Comparison of ENCODE assay signal across 8 cellular contexts in the genomic region with DNA sequence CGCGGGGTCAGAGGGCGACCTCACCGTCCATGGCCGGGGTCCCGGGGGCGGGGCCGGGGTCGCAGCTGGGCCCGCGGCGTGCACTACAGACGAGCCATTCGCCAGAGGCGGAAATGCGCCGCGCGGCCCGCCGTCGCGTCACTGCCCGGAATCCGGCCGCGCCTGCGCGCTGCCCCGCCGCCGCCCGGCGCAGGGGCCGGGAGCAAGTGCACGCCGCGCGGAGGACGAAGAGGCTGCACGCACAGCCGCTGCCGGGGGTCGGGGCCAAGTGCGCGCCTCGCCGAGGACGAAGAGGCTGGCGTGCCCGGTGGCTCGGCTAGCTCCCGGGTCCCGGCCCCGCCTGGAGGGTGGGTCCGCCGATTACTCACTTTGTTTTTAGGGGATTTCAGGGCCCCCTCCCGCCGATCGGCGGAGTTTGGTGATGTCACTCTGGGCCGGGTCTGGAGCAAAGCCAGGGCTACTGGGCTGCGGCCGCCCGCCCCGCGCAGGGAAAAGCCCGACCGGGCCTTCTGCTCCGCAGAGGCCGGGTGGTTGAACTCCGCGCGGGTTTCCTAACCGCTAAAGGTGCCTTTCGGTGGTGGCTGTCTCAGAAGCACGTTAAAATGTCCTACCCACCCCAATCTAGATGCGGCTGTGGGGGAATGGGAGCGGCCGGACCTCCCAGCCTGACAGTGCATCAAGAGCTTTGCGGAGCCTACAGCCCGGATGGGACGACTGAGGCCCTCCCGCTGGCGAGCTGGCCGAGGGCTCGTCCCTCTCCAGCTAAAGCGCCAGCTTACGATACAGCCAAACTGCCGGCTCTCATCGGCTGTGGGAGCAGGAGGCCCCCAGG. TPM values are rescaled to one million over a fixed set of nuclear protein-coding genes. Genes with fewer than 3 reads are reported as not detected.
A peak's percentile ranks its signal among the peaks of the same experiment; 100 is the strongest.
DNase-seq lines count a peak whose midpoint lies in the region; ATAC-seq and TF ChIP-seq lines count a peak whose summit lies in the region.

A gene (minus strand): TSS at position 115 of the 832 bp plus-strand sequence. CDS start 84 bp downstream, at position 31.

- no peaks in the 10 kb centered on the region for H3K27me3 ChIP-seq in iPS-15b (ENCODE audit: control insufficient read depth, insufficient read depth, low read length)
- no peaks in the 10 kb centered on the region for H3K27me3 ChIP-seq in skeletal muscle satellite cell (ENCODE audit: control insufficient read depth, insufficient read depth, low read length)

- no peak for TF ChIP-seq CTCF in brain (conservative IDR thresholded peaks at IDR 0.05)

- peaks cover 5% of the 10 kb centered on the region for H3K27me3 Mint-ChIP-seq in brain

- peaks cover 24% of the 10 kb centered on the region for H3K4me1 Mint-ChIP-seq in brain

- H3K9ac ChIP-seq in iPS-15b (ENCODE audit: low read depth, low read length) (peak within 1 kb of the TSS; percentile 97), skeletal muscle satellite cell (ENCODE audit: low read depth, low read length) (peak within 1 kb of the TSS; percentile 98)

- H3K9me3 Mint-ChIP-seq in brain, result no peaks in the 10 kb centered on the region

- H3K36me3 Mint-ChIP-seq in brain, result peaks cover 27% of the 10 kb centered on the region

- H3K36me3 ChIP-seq in iPS-15b (ENCODE audit: control insufficient read depth, insufficient read depth, low read length), result peaks cover 22% of the 10 kb centered on the region
- H3K36me3 ChIP-seq in skeletal muscle satellite cell (ENCODE audit: insufficient read depth, low read length), result peaks cover 39% of the 10 kb centered on the region

- peak within 1 kb of the TSS; percentile 99 for H3K4me2 ChIP-seq in skeletal muscle satellite cell (ENCODE audit: low read length)

- H3K9me3 ChIP-seq in iPS-15b (ENCODE audit: control insufficient read depth, insufficient read depth, low read length) (no peaks in the 10 kb centered on the region), skeletal muscle satellite cell (replicated peaks; ENCODE audit: low read length) (no peaks in the 10 kb centered on the region)

- H3K27ac Mint-ChIP-seq in brain, result peak within 1 kb of the TSS; percentile 85 to 99 (median 98)

- peak; percentile 79 for ATAC-seq in HG02970 (IDR thresholded peaks at IDR 0.05; ENCODE audit: low FRiP score, unreplicated experiment)

- H3K4me1 ChIP-seq in iPS-15b (ENCODE audit: control insufficient read depth, insufficient read depth, low read length) (no peaks in the 10 kb centered on the region), skeletal muscle satellite cell (ENCODE audit: control insufficient read depth, insufficient read depth, low read length) (peaks cover 24% of the 10 kb centered on the region)

- H3K4me3 ChIP-seq in iPS-15b (ENCODE audit: low read depth, low read length) (peak within 1 kb of the TSS; percentile 94), skeletal muscle satellite cell (ENCODE audit: low read length) (peak within 1 kb of the TSS; percentile 77)

- H3K4me3 Mint-ChIP-seq in brain, result peak within 1 kb of the TSS; percentile 86 to 92 (median 88)

- DNase-seq in NK-92 treated with Interleukin-12 subunit alpha and Interleukin-12 subunit beta, amount 100 ng/mL, for 24 hours (lab: John Stamatoyannopoulos, UW), result peak; percentile 89
- no peak for DNase-seq in NK-92 (lab: John Stamatoyannopoulos, UW; ENCODE audit: unreplicated experiment)
- DNase-seq in NCI-H2029 treated with DMSO at 0.1 percent for 48 hours (lab: John Stamatoyannopoulos, UW), result peak; percentile 31
- DNase-seq in UCSD-AML1 (lab: John Stamatoyannopoulos, UW; ENCODE audit: unreplicated experiment), result peak; percentile 93

RNA-seq across cellular contexts. Expression of the gene that starts here (rescaled TPM):
- 83.9 TPM for polyA plus RNA-seq in brain (ENCODE audit: insufficient read depth, low read depth, low replicate concordance)
- 18.0 and 25.6 TPM in 2 replicates for total RNA-seq in skeletal muscle satellite cell (2012; rRNA removed)
